ENCODE assay signal across 8 cellular contexts in genomic region chr1:1511533-1512285, GRCh38. TPM values are rescaled to one million over a fixed set of nuclear protein-coding genes. Genes with fewer than 3 reads are reported as not detected.
DNase-seq lines count a peak whose midpoint lies in the region; ATAC-seq, FAIRE-seq and TF ChIP-seq lines count a peak whose summit lies in the region.

TSS of gene ATAD3A (plus strand) at chr1:1512162. CDS start at chr1:1512269, 107 bp downstream.

- H3K27ac Mint-ChIP-seq in dendritic cell treated with granulocyte-macrophage colony-stimulating factor and Interleukin-4, amounts not matched to agents 40 ng/mL and 50 ng/mL, for 4 days: peak within 1 kb of the TSS; percentile 89

- peak within 1 kb of the TSS; percentile 99 for H3K4me2 ChIP-seq in HepG2 (ENCODE audit: low read depth, low read length)

- peaks cover 14% of the 10 kb centered on the region for H3K4me1 Mint-ChIP-seq in dendritic cell treated with granulocyte-macrophage colony-stimulating factor and Interleukin-4, amounts not matched to agents 40 ng/mL and 50 ng/mL, for 4 days (ENCODE audit: low read depth)

- no peaks in the 10 kb centered on the region for H3K9me3 Mint-ChIP-seq in dendritic cell treated with granulocyte-macrophage colony-stimulating factor and Interleukin-4, amounts not matched to agents 40 ng/mL and 50 ng/mL, for 4 days

- in situ Hi-C loops in HepG2 (cut with HindIII; ENCODE audit: extremely low pct_ligation_motif_present, low pct_unique_long_range_greater_than_20kb): no loop called here

- peaks cover 12% of the 10 kb centered on the region for H3K4me1 ChIP-seq in HepG2 (ENCODE audit: insufficient read depth, low read length)

- POLR2A ChIA-PET in HepG2 (lab: Yijun Ruan, JAX): interaction anchor here (0.6 to 1.0 kb wide), 6 partner anchors 12 to 111 kb away, joined by 3 to 4 read pairs (median 3); partner anchors contain the start of genes ANKRD65 and MRPL20

- H3K36me3 Mint-ChIP-seq in dendritic cell treated with granulocyte-macrophage colony-stimulating factor and Interleukin-4, amounts not matched to agents 40 ng/mL and 50 ng/mL, for 4 days (ENCODE audit: low read depth): peaks cover 28% of the 10 kb centered on the region

- TF ChIP-seq RAD21 in HepG2 (CRISPR knock-in tag; IDR thresholded peaks at IDR 0.05): 0 out of 2 replicates have a peak, but pooled peaks have one; percentile 8

- H4K20me1 ChIP-seq in HepG2 (ENCODE audit: insufficient read depth, low read length): no peaks in the 10 kb centered on the region

- TF ChIP-seq CTCF in HepG2 (CRISPR knock-in tag; IDR thresholded peaks at IDR 0.05): no peak; the same call in none of the 2 replicates

- H3K79me2 ChIP-seq in HepG2 (ENCODE audit: insufficient read depth, low read length): peaks cover 14% of the 10 kb centered on the region

- FAIRE-seq in HepG2 (lab: Jason Lieb, UNC): peak; percentile 85

- DNase-seq in CD1c-positive myeloid dendritic cell (ENCODE audit: extremely low spot score): peak; percentile 99
- peak; percentile 99 for DNase-seq in NCI-H82 (lab: John Stamatoyannopoulos, UW)
- peak; percentile 96 to 97 for DNase-seq in activated CD4-positive, alpha-beta T cell treated with anti-CD3 and anti-CD28 coated beads, Interleukin-2, amount 50 U/mL, for 4 hours
- peak; percentile 93 for DNase-seq in HepG2 (ENCODE audit: low spot score)
- peak; percentile 94 to 95 for DNase-seq in stimulated activated CD4-positive, alpha-beta T cell treated with anti-CD3 and anti-CD28 coated beads, Interleukin-2, amount 100 ng/mL, for 48 hours

- no peak within 1 kb of the TSS for H2AFZ ChIP-seq in HepG2 (ENCODE audit: low read length)

- CTCF ChIA-PET in HepG2 (lab: Yijun Ruan, JAX; ENCODE audit: low intra/inter-chr PET ratio, low total read pairs): no interaction called here

- ATAC-seq in GM19452 (IDR thresholded peaks at IDR 0.05; ENCODE audit: unreplicated experiment) (peak; percentile 81), HG03575 (IDR thresholded peaks at IDR 0.05; ENCODE audit: extremely low read depth, insufficient number of reproducible peaks, low FRiP score, unreplicated experiment) (peak; percentile 51), HepG2 (peak; percentile 82)

- no peaks in the 10 kb centered on the region for H3K27me3 ChIP-seq in HepG2 (ENCODE audit: control insufficient read depth in 1 of 2, insufficient read depth in 2 of 2, low read length in 2 of 2)

- H3K9ac ChIP-seq in HepG2 (ENCODE audit: insufficient read depth, low read depth, low read length): peak within 1 kb of the TSS; percentile 88

- peak; percentile 63 to 78 for TF ChIP-seq POLR2A in HepG2 (IDR thresholded peaks at IDR 0.05; ENCODE audit: insufficient read depth in 1 of 2, low read depth in 2 of 2, low read length in 2 of 2)

- BruUV-seq in HepG2 (replicated peaks; lab: Mats Ljungman, UMichigan): no TSS peak

- H3K4me3 Mint-ChIP-seq in dendritic cell treated with granulocyte-macrophage colony-stimulating factor and Interleukin-4, amounts not matched to agents 40 ng/mL and 50 ng/mL, for 4 days: peak within 1 kb of the TSS; percentile 91

- no peaks in the 10 kb centered on the region for H3K9me3 ChIP-seq in HepG2 (ENCODE audit: low read length)

- no peaks in the 10 kb centered on the region for H3K27me3 Mint-ChIP-seq in dendritic cell treated with granulocyte-macrophage colony-stimulating factor and Interleukin-4, amounts not matched to agents 40 ng/mL and 50 ng/mL, for 4 days

- H3K4me3 ChIP-seq in HepG2 (replicated peaks in 1 of 3; ENCODE audit: insufficient read depth in 1 of 3, low read depth in 2 of 3, low read length in 3 of 3): peak within 1 kb of the TSS; percentile 79 to 91 (median 79)

- TF ChIP-seq EP300 in HepG2 (IDR thresholded peaks at IDR 0.05; ENCODE audit: low read depth in 2 of 2, low read length in 2 of 2): no peak
- peak; percentile 63 for TF ChIP-seq EP300 in HepG2 (CRISPR knock-in tag; IDR thresholded peaks at IDR 0.05; ENCODE audit: borderline replicate concordance)

- WGBS in HepG2 (ENCODE audit: low lambda C conversion rate): no CpG with 5 or more reads among the region's 99 CpGs

- peak within 1 kb of the TSS; percentile 90 for H3K27ac ChIP-seq in HepG2 (ENCODE audit: extremely low read length, insufficient read depth, low read length)

- peaks cover 0 to 6% of the 10 kb centered on the region in 2 experiments; a peak in 1 of 5 replicates for H3K36me3 ChIP-seq in HepG2 (replicated peaks in 1 of 2; ENCODE audit: control insufficient read depth in 1 of 2, insufficient read depth in 2 of 2, low read length in 2 of 2)

- intact Hi-C loops in dendritic cell treated with granulocyte-macrophage colony-stimulating factor and Interleukin-4, amounts not matched to agents 40 ng/mL and 50 ng/mL, for 4 days (cut with micrococcal nuclease): loop anchor here (5.0 kb wide), 1 partner anchor 106 kb away; the partner anchor contains the start of gene MIB2
- intact Hi-C loops in HepG2 (cut with micrococcal nuclease; ENCODE audit: unreplicated experiment): no loop called here

TF ChIP-seq in HepG2, 621 proteins besides CTCF, POLR2A, EP300 and RAD21 (continues in another document):
- TF ChIP-seq PRDM15 (CRISPR knock-in tag; IDR thresholded peaks at IDR 0.05): no peak
- TF ChIP-seq ZNF251 (CRISPR knock-in tag; IDR thresholded peaks at IDR 0.05): no peak
- TF ChIP-seq THAP9 (CRISPR knock-in tag; IDR thresholded peaks at IDR 0.05; ENCODE audit: borderline replicate concordance): peak; percentile 91

RNA-seq across cellular contexts. Expression of gene ATAD3A, which starts in this region (rescaled TPM):
- total RNA-seq in HepG2 (2016; rRNA removed; fragmentation: Illumina TruSeq; extraction: Trizol): 33.4 and 49.0 TPM in 2 replicates
- total RNA-seq in HepG2 (2016; cell fraction: cytosol; rRNA removed; fragmentation: Illumina TruSeq; extraction: Trizol; ENCODE audit: low read depth): 18.2 and 18.9 TPM in 2 replicates
- 27.6 and 52.7 TPM in 2 replicates for total RNA-seq in HepG2 (2016; cell fraction: insoluble cytoplasmic fraction; rRNA removed; fragmentation: Illumina TruSeq; extraction: Trizol)
- 38.0 and 38.8 TPM in 2 replicates for total RNA-seq in HepG2 (2016; cell fraction: membrane; rRNA removed; fragmentation: Illumina TruSeq; extraction: Trizol)
- 30.1 and 34.5 TPM in 2 replicates for total RNA-seq in HepG2 (2016; cell fraction: nucleus; rRNA removed; fragmentation: Illumina TruSeq; extraction: Trizol)
- 10.6 and 15.5 TPM in 2 replicates for polyA plus RNA-seq in HepG2 (2011; rRNA removed)
- polyA plus RNA-seq in HepG2 (2011; cell fraction: cytosol; rRNA removed): 11.1 and 18.2 TPM in 2 replicates
- 45.2 and 49.3 TPM in 2 replicates for polyA plus RNA-seq in HepG2 (2011; cell fraction: nucleus; rRNA removed)
- polyA plus RNA-seq in HepG2 (2012): 12.6 and 17.3 TPM in 2 replicates
- 19.2 and 20.9 TPM in 2 replicates for polyA plus RNA-seq in HepG2 (2016; cell fraction: cytosol; fragmentation: Illumina TruSeq; extraction: Trizol; ENCODE audit: low read depth)
- 33.0 and 40.7 TPM in 2 replicates for polyA plus RNA-seq in HepG2 (2016; cell fraction: insoluble cytoplasmic fraction; fragmentation: Illumina TruSeq; extraction: Trizol; ENCODE audit: low read depth)
- 30.9 and 31.4 TPM in 2 replicates for polyA plus RNA-seq in HepG2 (2016; cell fraction: membrane; fragmentation: Illumina TruSeq; extraction: Trizol; ENCODE audit: low read depth)
- 80.5 and 96.5 TPM in 2 replicates for polyA plus RNA-seq in HepG2 (2016; cell fraction: nucleus; fragmentation: Illumina TruSeq; extraction: Trizol; ENCODE audit: insufficient read depth, low read depth)
- 21.9 and 37.5 TPM in 2 replicates for polyA minus RNA-seq in HepG2 (2011; rRNA and poly(A)+ RNA removed; ENCODE audit: low replicate concordance)
- polyA minus RNA-seq in HepG2 (2011; cell fraction: cytosol; rRNA and poly(A)+ RNA removed): 11.0 and 16.1 TPM in 2 replicates
- 8.6 and 10.7 TPM in 2 replicates for polyA minus RNA-seq in HepG2 (2011; cell fraction: nucleus; rRNA and poly(A)+ RNA removed)

Comparison
In these comparisons a context has a peak if more than half of its experiments do, and no peak if none do; other contexts are left out.
1. Peak in every context shown above with its lines: DNase-seq, ATAC-seq, H3K4me3 ChIP-seq and H3K27ac ChIP-seq.